ENCODE assay signal across 9 cellular contexts in genomic region chr22:18905540-18906409, GRCh38. TPM values are rescaled to one million over a fixed set of nuclear protein-coding genes. Genes with fewer than 3 reads are reported as not detected.
DNase-seq lines count a peak whose midpoint lies in the region; ATAC-seq, FAIRE-seq and TF ChIP-seq lines count a peak whose summit lies in the region.
"Had no signal": no experiment of that assay in that cellular context is flagged by ENCODE, and none has a peak within 500 bp of the region (broad histone marks: within the 10 kb centered on the region; RNA-seq: fewer than 3 reads in every experiment).

TSS of gene DGCR6 (plus strand) at chr22:18906320. CDS start at chr22:18906375, 55 bp downstream.

- H3K4me3 Mint-ChIP-seq in endodermal cell: no peak within 1 kb of the TSS

- no peaks in the 10 kb centered on the region for H3K36me3 Mint-ChIP-seq in endodermal cell (ENCODE audit: low read depth)

- H3K27me3 ChIP-seq in endodermal cell (ENCODE audit: control insufficient read depth, insufficient read depth, low read length, poor library complexity, severe bottlenecking): no peaks in the 10 kb centered on the region

- H3K4me3 ChIP-seq in endodermal cell (ENCODE audit: low read length): no peak within 1 kb of the TSS

- no peak within 1 kb of the TSS for H3K27ac Mint-ChIP-seq in endodermal cell

- DNase-seq in Right ventricle myocardium superior: no peak
- DNase-seq in cardiac septum (ENCODE audit: low spot score): no peak
- no peak for DNase-seq in frontal cortex (ENCODE audit: low spot score in 2 of 2)
- DNase-seq in NCI-H1092 treated with DMSO at 0.1 percent for 48 hours (lab: John Stamatoyannopoulos, UW): no peak
- DNase-seq in endodermal cell: no peak
- no peak for DNase-seq in activated gamma-delta T cell treated with Interleukin-2 at 50 U/mL for 16 hours
- DNase-seq: MV-4-11 had no signal

- H3K9me3 Mint-ChIP-seq in endodermal cell: no peaks in the 10 kb centered on the region

- no CpG with 5 or more reads among the region's 77 CpGs for WGBS in endodermal cell (ENCODE audit: insufficient coverage in 1 of 2, insufficient read length in 1 of 2), 2 experiments

- TF ChIP-seq CTCF in endodermal cell (conservative IDR thresholded peaks at IDR 0.05): no peak

- H3K27ac ChIP-seq in endodermal cell (ENCODE audit: low read depth, low read length): no peak within 1 kb of the TSS

- no peaks in the 10 kb centered on the region for H3K9me3 ChIP-seq in endodermal cell (ENCODE audit: control insufficient read depth, low read length)

- H3K4me1 Mint-ChIP-seq in endodermal cell: peaks cover 2% of the 10 kb centered on the region

- no peaks in the 10 kb centered on the region for H3K27me3 Mint-ChIP-seq in endodermal cell (ENCODE audit: insufficient read depth)

- ATAC-seq in Right ventricle myocardium superior (ENCODE audit: poor library complexity) (peak; percentile 99), HG03135 (IDR thresholded peaks at IDR 0.05; ENCODE audit: unreplicated experiment) (peak; percentile 81), HG03025 (IDR thresholded peaks at IDR 0.05; ENCODE audit: low FRiP score, unreplicated experiment) (no peak)

- intact Hi-C loops in Right ventricle myocardium superior (cut with DNase I) (no loop called here), cardiac septum (cut with DNase I) (no loop called here)

- no peaks in the 10 kb centered on the region for H3K36me3 ChIP-seq in endodermal cell (ENCODE audit: control insufficient read depth, insufficient read depth, low read length)

- no peak within 1 kb of the TSS for H3K9ac ChIP-seq in endodermal cell (ENCODE audit: extremely low read depth, low read length, poor library complexity, severe bottlenecking)

- H3K4me1 ChIP-seq in endodermal cell (ENCODE audit: control insufficient read depth, insufficient read depth, low read length): no peaks in the 10 kb centered on the region

- no peak for FAIRE-seq in frontal cortex (lab: Jason Lieb, UNC)

RNA-seq across cellular contexts. Expression of gene DGCR6, which starts in this region (rescaled TPM):
- total RNA-seq in Right ventricle myocardium superior (13.8 TPM), cardiac septum (7.6 TPM), frontal cortex (10.2 TPM), endodermal cell (1 to 10 TPM; 2.9 to 4.3 TPM)
- polyA plus RNA-seq in endodermal cell (2013, experiment 1 of 2): 4.8 TPM
- 3.2 TPM for polyA plus RNA-seq in endodermal cell (2013, experiment 2 of 2)
